ENCODE assay signal across 1 cellular context in genomic region chr4:169159614-169160013, GRCh38.
TF ChIP-seq lines count a peak whose summit lies in the region.

No MANE protein-coding gene starts in this region.

TF ChIP-seq in IMR-90, 13 proteins besides CTCF, POLR2A, EP300 and RAD21:
- TF ChIP-seq RFX5 (IDR thresholded peaks at IDR 0.05; ENCODE audit: low read depth, low read length) = no peak
- no peak for TF ChIP-seq MAZ (IDR thresholded peaks at IDR 0.05; ENCODE audit: borderline replicate concordance, low read depth, low read length)
- no peak for TF ChIP-seq FOS (IDR thresholded peaks at IDR 0.05; ENCODE audit: low read depth, low read length)
- TF ChIP-seq USF2 (IDR thresholded peaks at IDR 0.05; ENCODE audit: low read depth, low read length) = no peak
- no peak for TF ChIP-seq CHD1 (IDR thresholded peaks at IDR 0.05; ENCODE audit: low read depth, low read length)
- TF ChIP-seq MAFK (IDR thresholded peaks at IDR 0.05; ENCODE audit: low read depth, low read length) = no peak
- TF ChIP-seq BHLHE40 (IDR thresholded peaks at IDR 0.05; ENCODE audit: low read depth, low read length) = peak; percentile 41; the same call in 1 of the 2 replicates
